In genomic region chr20:22928679-22929078, GRCh38 we compare ENCODE assay signal across 22 cellular contexts.
"Had no signal": no experiment of that assay in that cellular context is flagged by ENCODE, and none has a peak within 500 bp of the region (broad histone marks: within the 10 kb centered on the region; RNA-seq: fewer than 3 reads in every experiment).

No MANE protein-coding gene starts in this region.

- H3K9me3 ChIP-seq: gastrocnemius medialis, mucosa of descending colon, neutrophil, pancreas, right lobe of liver, spleen, thoracic aorta, tibial nerve, upper lobe of left lung had no signal

- H3K4me1 ChIP-seq: gastrocnemius medialis, pancreas, right lobe of liver, spleen, tibial nerve had no signal

- H3K36me3 ChIP-seq: gastrocnemius medialis, neutrophil, pancreas, right lobe of liver, spleen, thoracic aorta, tibial nerve, upper lobe of left lung had no signal

- H3K27ac ChIP-seq: gastrocnemius medialis, neutrophil, pancreas, right lobe of liver, spleen, thoracic aorta, tibial nerve, upper lobe of left lung had no signal

- FAIRE-seq: endometrium, kidney, pancreas, urothelium cell line had no signal

- DNase-seq: cortex of kidney; effector memory CD8-positive, alpha-beta T cell; gastrocnemius medialis; head of caudate nucleus; kidney; mucosa of descending colon; naive B cell; pancreas; right lobe of liver; spleen; stimulated activated CD4-positive, alpha-beta T cell treated with anti-CD3 and anti-CD28 coated beads, Interleukin-4, amount 100 ng/mL, for 4 hours; stimulated activated naive CD8-positive, alpha-beta T cell treated with anti-CD3 and anti-CD28 coated beads, Interleukin-15, Interleukin-2, amounts not matched to agents 100 U/mL and 50 U/mL, for 24 hours; upper lobe of left lung had no signal

- H3K4me3 ChIP-seq: gastrocnemius medialis, lung, mucosa of descending colon, pancreas, right lobe of liver, spleen, thoracic aorta, tibial nerve, upper lobe of left lung had no signal

- H3K27me3 ChIP-seq: gastrocnemius medialis, neutrophil, pancreas, right lobe of liver, spleen, tibial nerve, upper lobe of left lung had no signal

- ATAC-seq: effector memory CD8-positive, alpha-beta T cell; gastrocnemius medialis; left lobe of liver; mucosa of descending colon; natural killer cell treated with Interleukin-12 subunit alpha and Interleukin-12 subunit beta and Interleukin-15 and Interleukin-18, amount 100 ng/mL, for 72 hours; pancreas; right lobe of liver; stimulated activated memory B cell treated with anti-CD40 and anti-IgM and Interleukin-4, amounts not matched to agents 10 μg/mL and 1 μg/mL and 100 μg/mL, for 72 hours; stimulated activated naive CD8-positive, alpha-beta T cell treated with anti-CD3 and anti-CD28 coated beads, Interleukin-15, Interleukin-2, amounts not matched to agents 100 U/mL and 50 U/mL, for 24 hours had no signal
